ENCODE assay signal across 14 cellular contexts in genomic region chr2:1974391-1974790, GRCh38.
DNase-seq lines count a peak whose midpoint lies in the region; ATAC-seq and TF ChIP-seq lines count a peak whose summit lies in the region.
"Had no signal": no experiment of that assay in that cellular context is flagged by ENCODE, and none has a peak within 500 bp of the region (broad histone marks: within the 10 kb centered on the region; RNA-seq: fewer than 3 reads in every experiment).

No MANE protein-coding gene starts in this region.

- no peak for TF ChIP-seq CTCF in PC-3 (conservative IDR thresholded peaks at IDR 0.05; ENCODE audit: low read depth, low read length)
- no peak for TF ChIP-seq CTCF in fibroblast of the aortic adventitia (IDR thresholded peaks at IDR 0.05; ENCODE audit: insufficient read depth, low read length)
- TF ChIP-seq CTCF in ovary (IDR thresholded peaks at IDR 0.05), result no peak
- TF ChIP-seq CTCF in GM10266 (IDR thresholded peaks at IDR 0.05; ENCODE audit: control insufficient read depth, insufficient read depth, low read depth, missing control alignments), result no peak
- TF ChIP-seq CTCF in esophagus squamous epithelium (IDR thresholded peaks at IDR 0.05), result no peak

- H3K79me2 ChIP-seq in PC-3 (ENCODE audit: low read length), result no peaks in the 10 kb centered on the region

- BruUV-seq in PC-3 (replicated peaks; lab: Mats Ljungman, UMichigan), result no TSS peak

- intact Hi-C loops in PC-3 (cut with micrococcal nuclease) (no loop called here), sciatic nerve (cut with DNase I) (no loop called here), ovary (cut with DNase I) (no loop called here), esophagus squamous epithelium (cut with DNase I) (no loop called here)

- no peaks in the 10 kb centered on the region for H3K9me3 ChIP-seq in PC-3 (ENCODE audit: low read length)
- H3K9me3 ChIP-seq in ovary, result no peaks in the 10 kb centered on the region
- H3K9me3 ChIP-seq in esophagus squamous epithelium, result no peaks in the 10 kb centered on the region
- H3K9me3 ChIP-seq: Caco-2 had no signal

- H3K9ac ChIP-seq in PC-3 (ENCODE audit: low read length), result no peak overlapping the region

- CTCF ChIA-PET in PC-3 (lab: Charles Lee), result no interaction called here

- no peak overlapping the region for H3K27ac ChIP-seq in PC-3 (ENCODE audit: low read length)
- H3K27ac ChIP-seq in ovary, result no peak overlapping the region
- H3K27ac ChIP-seq in esophagus squamous epithelium, result no peak overlapping the region

- no peaks in the 10 kb centered on the region for H3F3A ChIP-seq in PC-3 (ENCODE audit: low read length, unreplicated experiment)

- no peaks in the 10 kb centered on the region for H4K20me1 ChIP-seq in PC-3 (ENCODE audit: low read length)

- H3K4me1 ChIP-seq in PC-3 (ENCODE audit: insufficient read depth, low read length), result no peaks in the 10 kb centered on the region
- H3K4me1 ChIP-seq in ovary (ENCODE audit: insufficient read depth), result no peaks in the 10 kb centered on the region
- H3K4me1 ChIP-seq in esophagus squamous epithelium, result peaks cover 0 to 78% (median 8%) of the 10 kb centered on the region in 3 donors

- H3K27me3 ChIP-seq in PC-3 (ENCODE audit: low read length) (peaks cover 26% of the 10 kb centered on the region), ovary (no peaks in the 10 kb centered on the region), esophagus squamous epithelium (no peaks in the 10 kb centered on the region)

- ATAC-seq in PC-3 (no peak), sciatic nerve (peak; percentile 91)
- ATAC-seq: activated naive CD8-positive, alpha-beta T cell treated with anti-CD3 and anti-CD28 coated beads, Interleukin-2, amount 50 U/mL, for 24 hours; GM12878 had no signal

- no peaks in the 10 kb centered on the region for H3K36me3 ChIP-seq in PC-3 (ENCODE audit: low read depth, low read length)
- H3K36me3 ChIP-seq in ovary, result no peaks in the 10 kb centered on the region
- H3K36me3 ChIP-seq in esophagus squamous epithelium, result no peaks in the 10 kb centered on the region

- no peak overlapping the region for H3K4me2 ChIP-seq in PC-3 (ENCODE audit: low read length)

- H3K4me3 ChIP-seq in PC-3 (ENCODE audit: low read length), result no peak overlapping the region
- no peak overlapping the region for H3K4me3 ChIP-seq in fibroblast of the aortic adventitia (ENCODE audit: low read depth, low read length)
- no peak overlapping the region for H3K4me3 ChIP-seq in ovary
- H3K4me3 ChIP-seq in esophagus squamous epithelium, result no peak overlapping the region
- H3K4me3 ChIP-seq: GM12878 had no signal

- H3K9me2 ChIP-seq in PC-3 (replicated peaks; ENCODE audit: low read length), result no peaks in the 10 kb centered on the region

- TF ChIP-seq POLR2A in ovary (IDR thresholded peaks at IDR 0.05), result no peak
- TF ChIP-seq POLR2A in esophagus squamous epithelium (IDR thresholded peaks at IDR 0.05), result no peak

- 40 to 43% (median 41%) methylated on average over 6 of the region's 6 CpGs for WGBS in ovary, 3 donors
- WGBS in esophagus squamous epithelium, 2 donors, result 64 to 70% methylated on average over 6 of the region's 6 CpGs

- POLR2A ChIA-PET in PC-3 (lab: Charles Lee; ENCODE audit: unreplicated experiment), result interaction anchor here (0.7 kb wide), 1 partner anchor 839 kb away, joined by 4 read pairs; no protein-coding TSS in a partner anchor

- H2AFZ ChIP-seq in PC-3 (ENCODE audit: low read length), result no peak overlapping the region

- no peak for TF ChIP-seq EP300 in ovary (IDR thresholded peaks at IDR 0.05)

- DNase-seq in ELR (ENCODE audit: low read depth) (peak; percentile 0), PC-3 (peak; percentile 32), fibroblast of the aortic adventitia (ENCODE audit: low read depth) (peak; percentile 72), sciatic nerve (ENCODE audit: low spot score) (no peak), ovary (no peak), GM10266 (ENCODE audit: extremely low spot score) (no peak), esophagus squamous epithelium (lab: John Stamatoyannopoulos, UW) (no peak)
- DNase-seq: activated naive CD8-positive, alpha-beta T cell treated with anti-CD3 and anti-CD28 coated beads, Interleukin-2, amount 50 U/mL, for 24 hours; Caco-2; hippocampal formation; NCI-H1092; NCI-H524; SHP77 treated with DMSO at 0.1 percent for 48 hours had no signal

Comparison
In these comparisons a context has a peak if more than half of its experiments do, and no peak if none do; other contexts are left out.
1. DNase-seq: peak in ELR (single experiment), PC-3 (single experiment) and fibroblast of the aortic adventitia (single experiment); none in sciatic nerve (single experiment), ovary (0 of 5), GM10266 (single experiment) and esophagus squamous epithelium (single experiment).